7 cellular contexts compared by ENCODE assay signal in genomic region chr12:6745751-6746525, GRCh38. TPM values are rescaled to one million over a fixed set of nuclear protein-coding genes. Genes with fewer than 3 reads are reported as not detected.
A peak's percentile ranks its signal among the peaks of the same experiment; 100 is the strongest.
DNase-seq lines count a peak whose midpoint lies in the region; ATAC-seq and TF ChIP-seq lines count a peak whose summit lies in the region.

No MANE protein-coding gene starts in this region.

- no peaks in the 10 kb centered on the region for H3K9me3 Mint-ChIP-seq in glutamatergic neuron (ENCODE audit: unreplicated experiment)
- H3K9me3 Mint-ChIP-seq in stimulated activated naive B cell treated with anti-CD40 and anti-IgM and Interleukin-4, amounts not matched to agents 10 μg/mL and 1 μg/mL and 100 μg/mL, for 72 hours = peaks cover 0 to 9% of the 10 kb centered on the region in 2 donors

- peak overlapping the region; percentile 52 for H3K27ac Mint-ChIP-seq in glutamatergic neuron (ENCODE audit: unreplicated experiment)
- peak overlapping the region; percentile 96 for H3K27ac Mint-ChIP-seq in stimulated activated naive B cell treated with anti-CD40 and anti-IgM and Interleukin-4, amounts not matched to agents 10 μg/mL and 1 μg/mL and 100 μg/mL, for 72 hours

- peaks cover 14% of the 10 kb centered on the region for H3K36me3 Mint-ChIP-seq in glutamatergic neuron (ENCODE audit: unreplicated experiment)
- peaks cover 52 to 66% of the 10 kb centered on the region in 2 donors for H3K36me3 Mint-ChIP-seq in stimulated activated naive B cell treated with anti-CD40 and anti-IgM and Interleukin-4, amounts not matched to agents 10 μg/mL and 1 μg/mL and 100 μg/mL, for 72 hours

- DNase-seq in HK-2 (ENCODE audit: unreplicated experiment) (peak; percentile 11), SIG-M5 (lab: John Stamatoyannopoulos, UW) (peak; percentile 82), glutamatergic neuron (no peak), NCI-H446 (lab: John Stamatoyannopoulos, UW) (no peak), DMS 273 treated with DMSO at 0.1 percent for 48 hours (lab: John Stamatoyannopoulos, UW) (no peak)
- DNase-seq in stimulated activated naive B cell treated with anti-CD40 and anti-IgM and Interleukin-4, amounts not matched to agents 10 μg/mL and 1 μg/mL and 100 μg/mL, for 72 hours = peak; percentile 53

- no peak overlapping the region for H3K4me3 Mint-ChIP-seq in glutamatergic neuron (ENCODE audit: unreplicated experiment)
- H3K4me3 Mint-ChIP-seq in stimulated activated naive B cell treated with anti-CD40 and anti-IgM and Interleukin-4, amounts not matched to agents 10 μg/mL and 1 μg/mL and 100 μg/mL, for 72 hours = peak overlapping the region; percentile 14 to 21

- ATAC-seq in stimulated activated naive B cell treated with anti-CD40 and anti-IgM and Interleukin-4, amounts not matched to agents 10 μg/mL and 1 μg/mL and 100 μg/mL, for 72 hours (replicated peaks) = peak; percentile 96 to 98
- no peak for ATAC-seq in GM19463 (IDR thresholded peaks at IDR 0.05; ENCODE audit: unreplicated experiment)

- TF ChIP-seq CTCF in glutamatergic neuron (IDR thresholded peaks at IDR 0.05; ENCODE audit: partially characterized antibody, unreplicated experiment) = no peak

- peaks cover 1% of the 10 kb centered on the region for H3K4me1 Mint-ChIP-seq in glutamatergic neuron (ENCODE audit: low read depth, unreplicated experiment)
- H3K4me1 Mint-ChIP-seq in stimulated activated naive B cell treated with anti-CD40 and anti-IgM and Interleukin-4, amounts not matched to agents 10 μg/mL and 1 μg/mL and 100 μg/mL, for 72 hours = peaks cover 34 to 55% of the 10 kb centered on the region in 2 donors

- H3K27me3 Mint-ChIP-seq in glutamatergic neuron (ENCODE audit: unreplicated experiment) = peaks cover 8% of the 10 kb centered on the region
- no peaks in the 10 kb centered on the region for H3K27me3 Mint-ChIP-seq in stimulated activated naive B cell treated with anti-CD40 and anti-IgM and Interleukin-4, amounts not matched to agents 10 μg/mL and 1 μg/mL and 100 μg/mL, for 72 hours

RNA-seq across cellular contexts. Expression of gene MLF2, which starts 7.0 kb away (rescaled TPM):
- total RNA-seq in glutamatergic neuron (ENCODE audit: unreplicated experiment) = 228 TPM

RNA-seq across cellular contexts. Expression of gene PTMS, which starts 20.2 kb away (rescaled TPM):
- total RNA-seq in glutamatergic neuron (ENCODE audit: unreplicated experiment) = 966 TPM

RNA-seq across cellular contexts. Expression of gene COPS7A, which starts 22.1 kb away (rescaled TPM):
- total RNA-seq in glutamatergic neuron (ENCODE audit: unreplicated experiment) = 25.9 TPM

RNA-seq across cellular contexts. Expression of gene LAG3, which starts 26.4 kb away (rescaled TPM):
- 7.3 TPM for total RNA-seq in glutamatergic neuron (ENCODE audit: unreplicated experiment)

RNA-seq across cellular contexts. Expression of gene CD4, which starts 43.4 kb away (rescaled TPM):
- 0.17 TPM for total RNA-seq in glutamatergic neuron (ENCODE audit: unreplicated experiment)

Comparison
In these comparisons a context has a peak if more than half of its experiments do, and no peak if none do; other contexts are left out.
1. DNase-seq: peak in HK-2 (single experiment), SIG-M5 (single experiment) and stimulated activated naive B cell treated with anti-CD40 and anti-IgM and Interleukin-4, amounts not matched to agents 10 μg/mL and 1 μg/mL and 100 μg/mL, for 72 hours (single experiment); none in glutamatergic neuron (single experiment), NCI-H446 (0 of 2) and DMS 273 treated with DMSO at 0.1 percent for 48 hours (single experiment).